Comparison of ENCODE assay signal across 18 cellular contexts in the genomic region with DNA sequence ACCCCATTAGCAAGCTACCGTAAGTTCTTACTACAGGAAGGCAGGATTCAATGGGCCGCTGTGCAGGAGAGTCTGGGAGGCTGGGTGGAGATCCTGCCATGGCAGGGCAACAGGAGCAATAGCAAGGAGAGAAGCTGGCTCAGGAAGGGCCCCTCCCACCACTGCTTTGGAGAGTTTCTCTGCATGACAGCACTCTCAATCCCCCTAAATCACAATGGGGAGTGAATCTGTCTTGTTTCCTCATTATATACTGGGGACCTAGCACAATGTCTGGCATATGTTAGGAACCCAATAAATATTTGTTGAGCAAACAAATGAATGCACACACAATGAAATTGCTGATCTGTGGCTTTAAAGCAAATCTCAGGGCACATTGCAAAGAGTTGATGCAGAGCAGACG.
A peak's percentile ranks its signal among the peaks of the same experiment; 100 is the strongest.
DNase-seq lines count a peak whose midpoint lies in the region; ATAC-seq and TF ChIP-seq lines count a peak whose summit lies in the region.
"Had no signal": no experiment of that assay in that cellular context is flagged by ENCODE, and none has a peak within 500 bp of the region (broad histone marks: within the 10 kb centered on the region; RNA-seq: fewer than 3 reads in every experiment).

No MANE protein-coding gene starts in this region.

- H3K27ac ChIP-seq in DOHH2 (ENCODE audit: low read depth, low read length) (no peak overlapping the region), HEK293 (ENCODE audit: extremely low read depth, low read depth, low read length) (no peak overlapping the region), OCI-LY7 (ENCODE audit: low read depth, low read length, poor library complexity, severe bottlenecking) (no peak overlapping the region), hepatocyte (no peak overlapping the region)
- H3K27ac ChIP-seq: HL-60, RWPE1 had no signal

- H2AFZ ChIP-seq in OCI-LY7 (ENCODE audit: low read length) (peak overlapping the region; percentile 38; the same call in 1 of the 2 replicates), hepatocyte (no peak overlapping the region)

- 53% methylated on average over 3 of the region's 3 CpGs for WGBS in hepatocyte (ENCODE audit: low lambda C conversion rate, missing lambda C conversion rate)

- H3K4me3 ChIP-seq in DOHH2 (ENCODE audit: low read length) (no peak overlapping the region), HEK293 (ENCODE audit: low read depth, low read length) (no peak overlapping the region), OCI-LY7 (ENCODE audit: low read depth, low read length, poor library complexity, severe bottlenecking) (no peak overlapping the region), hepatocyte (no peak overlapping the region)

- H3K79me2 ChIP-seq in DOHH2 (ENCODE audit: control insufficient read depth, low read length) (no peaks in the 10 kb centered on the region), OCI-LY7 (ENCODE audit: insufficient read depth, low read depth, low read length) (no peaks in the 10 kb centered on the region), hepatocyte (no peaks in the 10 kb centered on the region)

- peaks cover 71% of the 10 kb centered on the region for H3K4me1 ChIP-seq in DOHH2 (ENCODE audit: control insufficient read depth, low read length)
- peaks cover under 1% of the 10 kb centered on the region; the same call in 1 of the 2 replicates for H3K4me1 ChIP-seq in HEK293 (ENCODE audit: control insufficient read depth, insufficient read depth, low read length)
- peaks cover 50% of the 10 kb centered on the region for H3K4me1 ChIP-seq in OCI-LY7 (ENCODE audit: insufficient read depth, low read length, poor library complexity, severe bottlenecking)
- peaks cover 3% of the 10 kb centered on the region for H3K4me1 ChIP-seq in hepatocyte (ENCODE audit: insufficient read depth)

- no peaks in the 10 kb centered on the region for H3K27me3 ChIP-seq in DOHH2 (ENCODE audit: control insufficient read depth, low read length)
- H3K27me3 ChIP-seq in hepatocyte, result no peaks in the 10 kb centered on the region

- ATAC-seq in HG03108 (IDR thresholded peaks at IDR 0.05; ENCODE audit: unreplicated experiment), result no peak
- ATAC-seq: PC-3 had no signal

- no peaks in the 10 kb centered on the region for H3K9me3 ChIP-seq in DOHH2 (ENCODE audit: control insufficient read depth, insufficient read depth, low read length)
- H3K9me3 ChIP-seq in HEK293 (ENCODE audit: control insufficient read depth, insufficient read depth, low read depth, low read length), result no peaks in the 10 kb centered on the region
- no peaks in the 10 kb centered on the region for H3K9me3 ChIP-seq in OCI-LY7 (ENCODE audit: low read length)
- no peaks in the 10 kb centered on the region for H3K9me3 ChIP-seq in hepatocyte (ENCODE audit: low read depth)

- H3K9me2 ChIP-seq in DOHH2 (replicated peaks; ENCODE audit: control insufficient read depth, low read length) (no peaks in the 10 kb centered on the region), OCI-LY7 (ENCODE audit: insufficient read depth, low read length) (no peaks in the 10 kb centered on the region), hepatocyte (replicated peaks; ENCODE audit: insufficient read depth) (no peaks in the 10 kb centered on the region)

- H3K4me2 ChIP-seq in DOHH2 (ENCODE audit: low read length) (peak overlapping the region; percentile 30), OCI-LY7 (ENCODE audit: low read length) (peak overlapping the region; percentile 20; the same call in 1 of the 2 replicates), hepatocyte (no peak overlapping the region)

- no peak for DNase-seq in OCI-LY7 (ENCODE audit: low spot score)
- peak; percentile 1 for DNase-seq in renal cortical epithelial cell (ENCODE audit: low read depth)
- no peak for DNase-seq in hepatocyte (ENCODE audit: low spot score)
- DNase-seq in putamen (ENCODE audit: low spot score), result no peak
- DNase-seq: Calu3; CD4-positive, alpha-beta memory T cell; DMS79; H7; MV-4-11; NCI-H146; NCI-H2227 treated with DMSO at 0.1 percent for 48 hours; NCI-H526 treated with DMSO at 0.1 percent for 48 hours; PC-3 had no signal

- intact Hi-C loops in OCI-LY7 (cut with micrococcal nuclease; ENCODE audit: unreplicated experiment), result no loop called here

- BruUV-seq in OCI-LY7 (replicated peaks; lab: Mats Ljungman, UMichigan), result no TSS peak

- CTCF ChIA-PET in HEK293 (lab: Yijun Ruan, JAX) (interaction anchor here (0.6 kb wide), 2 partner anchors 826 to 952 kb away, joined by 3 to 4 read pairs; no protein-coding TSS in a partner anchor), OCI-LY7 (lab: Charles Lee; ENCODE audit: unreplicated experiment) (no interaction called here)

- POLR2A ChIA-PET in HEK293 (lab: Yijun Ruan, JAX), result no interaction called here
- POLR2A ChIA-PET in OCI-LY7 (lab: Charles Lee), result interaction anchor here (0.7 to 1.7 kb wide), 5 partner anchors 8 to 97 kb away, joined by 4 to 7 read pairs (median 5); no protein-coding TSS in a partner anchor

- H3K36me3 ChIP-seq in DOHH2 (ENCODE audit: control insufficient read depth, low read length), result no peaks in the 10 kb centered on the region
- no peaks in the 10 kb centered on the region for H3K36me3 ChIP-seq in HEK293 (ENCODE audit: control insufficient read depth in 2 of 2, insufficient read depth in 1 of 2, low read length in 2 of 2)
- no peaks in the 10 kb centered on the region for H3K36me3 ChIP-seq in OCI-LY7 (ENCODE audit: insufficient read depth, low read length)
- no peaks in the 10 kb centered on the region for H3K36me3 ChIP-seq in hepatocyte (replicated peaks; ENCODE audit: insufficient read depth, low read depth)

- no peaks in the 10 kb centered on the region for H4K20me1 ChIP-seq in DOHH2 (ENCODE audit: control insufficient read depth, insufficient read depth, low read depth, low read length)
- no peaks in the 10 kb centered on the region for H4K20me1 ChIP-seq in OCI-LY7 (ENCODE audit: insufficient read depth, low read length)
- no peaks in the 10 kb centered on the region for H4K20me1 ChIP-seq in hepatocyte (ENCODE audit: insufficient read depth, poor library complexity, severe bottlenecking)

- peaks cover 16% of the 10 kb centered on the region for H3F3A ChIP-seq in DOHH2 (ENCODE audit: control insufficient read depth, insufficient read depth)

- no peak for TF ChIP-seq CTCF in DOHH2 (IDR thresholded peaks at IDR 0.05; ENCODE audit: low read depth, low read length, poor library complexity, severe bottlenecking)
- no peak for TF ChIP-seq CTCF in HEK293 (tag by site-specific recombination; IDR thresholded peaks at IDR 0.05)
- TF ChIP-seq CTCF in OCI-LY7 (conservative IDR thresholded peaks at IDR 0.05; ENCODE audit: low read length), result no peak
- no peak for TF ChIP-seq CTCF in hepatocyte (IDR thresholded peaks at IDR 0.05; ENCODE audit: poor library complexity)

TF ChIP-seq in HEK293, 187 proteins besides CTCF, POLR2A, EP300 and RAD21:
- 0 out of 2 replicates have a peak, but pooled peaks have one; percentile 11 for TF ChIP-seq ZNF423 (tag by site-specific recombination; IDR thresholded peaks at IDR 0.05)
- TF ChIP-seq, protein P1, sequence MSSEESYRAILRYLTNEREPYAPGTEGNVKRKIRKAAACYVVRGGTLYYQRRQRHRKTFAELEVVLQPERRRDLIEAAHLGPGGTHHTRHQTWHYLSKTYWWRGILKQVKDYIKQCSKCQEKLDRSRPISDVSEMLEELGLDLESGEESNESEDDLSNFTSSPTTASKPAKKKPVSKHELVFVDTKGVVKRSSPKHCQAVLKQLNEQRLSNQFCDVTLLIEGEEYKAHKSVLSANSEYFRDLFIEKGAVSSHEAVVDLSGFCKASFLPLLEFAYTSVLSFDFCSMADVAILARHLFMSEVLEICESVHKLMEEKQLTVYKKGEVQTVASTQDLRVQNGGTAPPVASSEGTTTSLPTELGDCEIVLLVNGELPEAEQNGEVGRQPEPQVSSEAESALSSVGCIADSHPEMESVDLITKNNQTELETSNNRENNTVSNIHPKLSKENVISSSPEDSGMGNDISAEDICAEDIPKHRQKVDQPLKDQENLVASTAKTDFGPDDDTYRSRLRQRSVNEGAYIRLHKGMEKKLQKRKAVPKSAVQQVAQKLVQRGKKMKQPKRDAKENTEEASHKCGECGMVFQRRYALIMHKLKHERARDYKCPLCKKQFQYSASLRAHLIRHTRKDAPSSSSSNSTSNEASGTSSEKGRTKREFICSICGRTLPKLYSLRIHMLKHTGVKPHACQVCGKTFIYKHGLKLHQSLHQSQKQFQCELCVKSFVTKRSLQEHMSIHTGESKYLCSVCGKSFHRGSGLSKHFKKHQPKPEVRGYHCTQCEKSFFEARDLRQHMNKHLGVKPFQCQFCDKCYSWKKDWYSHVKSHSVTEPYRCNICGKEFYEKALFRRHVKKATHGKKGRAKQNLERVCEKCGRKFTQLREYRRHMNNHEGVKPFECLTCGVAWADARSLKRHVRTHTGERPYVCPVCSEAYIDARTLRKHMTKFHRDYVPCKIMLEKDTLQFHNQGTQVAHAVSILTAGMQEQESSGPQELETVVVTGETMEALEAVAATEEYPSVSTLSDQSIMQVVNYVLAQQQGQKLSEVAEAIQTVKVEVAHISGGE (tag by site-specific recombination; conservative IDR thresholded peaks at IDR 0.05; ENCODE audit: low read depth), result no peak
